ENCODE assay signal across 2 cellular contexts in genomic region chr5:180594311-180595045, GRCh38.
TF ChIP-seq lines count a peak whose summit lies in the region.

No MANE protein-coding gene starts in this region.

TF ChIP-seq in HEK293, 187 proteins besides CTCF, POLR2A, EP300 and RAD21 (continues in another document):
- TF ChIP-seq ZNF2 (tag by site-specific recombination; IDR thresholded peaks at IDR 0.05) (no peak), ZSCAN23 (tag by site-specific recombination; IDR thresholded peaks at IDR 0.05) (no peak), KLF10 (tag by site-specific recombination; IDR thresholded peaks at IDR 0.05) (no peak), ZNF202 (tag by site-specific recombination; IDR thresholded peaks at IDR 0.05; ENCODE audit: borderline replicate concordance) (0 out of 2 replicates have a peak, but pooled peaks have one; percentile 30), ZNF16 (tag by site-specific recombination; IDR thresholded peaks at IDR 0.05; ENCODE audit: low read depth) (no peak), ZNF391 (tag by site-specific recombination; IDR thresholded peaks at IDR 0.05; ENCODE audit: borderline replicate concordance, low read depth) (no peak), ELK4 (IDR thresholded peaks at IDR 0.05; ENCODE audit: borderline replicate concordance, low read depth, low read length) (no peak), KLF1 (tag by site-specific recombination; IDR thresholded peaks at IDR 0.05) (peak; percentile 99), PRDM10 (tag by site-specific recombination; IDR thresholded peaks at IDR 0.05) (no peak), ZSCAN18 (tag by site-specific recombination; IDR thresholded peaks at IDR 0.05) (no peak), OSR2 (tag by site-specific recombination; IDR thresholded peaks at IDR 0.05) (no peak), KLF8 (tag by site-specific recombination; IDR thresholded peaks at IDR 0.05) (peak; percentile 79), ZNF169 (tag by site-specific recombination; IDR thresholded peaks at IDR 0.05) (no peak), HOXC10 (CRISPR knock-in tag; IDR thresholded peaks at IDR 0.05) (no peak), AEBP2 (tag by site-specific recombination; IDR thresholded peaks at IDR 0.05; ENCODE audit: borderline replicate concordance) (no peak), ZNF488 (tag by site-specific recombination; IDR thresholded peaks at IDR 0.05) (0 out of 2 replicates have a peak, but pooled peaks have one; percentile 17)

TF ChIP-seq in K562, 482 proteins besides CTCF, POLR2A, EP300 and RAD21 (continues in another document):
- no peak for TF ChIP-seq CTBP1 (IDR thresholded peaks at IDR 0.05; ENCODE audit: borderline replicate concordance)
- TF ChIP-seq NCOA4 (IDR thresholded peaks at IDR 0.05; ENCODE audit: partially characterized antibody), result no peak
- TF ChIP-seq E4F1 (CRISPR knock-in tag; IDR thresholded peaks at IDR 0.05; ENCODE audit: borderline replicate concordance), result no peak
- TF ChIP-seq ZNF217 (CRISPR knock-in tag; IDR thresholded peaks at IDR 0.05), result no peak
- peak; percentile 67 for TF ChIP-seq ARID1B (IDR thresholded peaks at IDR 0.05)
- no peak for TF ChIP-seq HES1 (IDR thresholded peaks at IDR 0.05; ENCODE audit: low read depth)
- no peak for TF ChIP-seq MAFK (IDR thresholded peaks at IDR 0.05; ENCODE audit: low read length)
- no peak for TF ChIP-seq MBD2 (IDR thresholded peaks at IDR 0.05; ENCODE audit: borderline replicate concordance, low read depth)
- TF ChIP-seq CBFA2T2 (conservative IDR thresholded peaks at IDR 0.05), result peak; percentile 36
- TF ChIP-seq DACH1 (IDR thresholded peaks at IDR 0.05; ENCODE audit: partially characterized antibody), result no peak
- TF ChIP-seq ZZZ3 (IDR thresholded peaks at IDR 0.05), result no peak
- no peak for TF ChIP-seq ZNF121 (CRISPR knock-in tag; conservative IDR thresholded peaks at IDR 0.05)
- peak; percentile 80 for TF ChIP-seq SMARCA5 (IDR thresholded peaks at IDR 0.05)
- TF ChIP-seq MECOM (CRISPR knock-in tag; IDR thresholded peaks at IDR 0.05), result no peak
- no peak for TF ChIP-seq ELF4 (CRISPR knock-in tag; IDR thresholded peaks at IDR 0.05)
- no peak for TF ChIP-seq ZNF740 (CRISPR knock-in tag; IDR thresholded peaks at IDR 0.05)
- TF ChIP-seq ZNF740 (tag; IDR thresholded peaks at IDR 0.05), result no peak
- no peak for TF ChIP-seq KDM1A (IDR thresholded peaks at IDR 0.05)
- TF ChIP-seq TRIM24 (IDR thresholded peaks at IDR 0.05), result peak; percentile 94 to 99
- TF ChIP-seq POLR3A (IDR thresholded peaks at IDR 0.05; ENCODE audit: borderline replicate concordance, extremely low read depth, insufficient read depth, insufficient read length), result no peak
- TF ChIP-seq SMARCE1 (IDR thresholded peaks at IDR 0.05), result 0 out of 2 replicates have a peak, but pooled peaks have one; percentile 40
- peak; percentile 100 for TF ChIP-seq EGR1 (conservative IDR thresholded peaks at IDR 0.05)
- TF ChIP-seq CREB3 (tag; conservative IDR thresholded peaks at IDR 0.05; ENCODE audit: low read depth), result no peak
- 0 out of 2 replicates have a peak, but pooled peaks have one; percentile 32 for TF ChIP-seq THRAP3 (IDR thresholded peaks at IDR 0.05; ENCODE audit: borderline replicate concordance)
- TF ChIP-seq CBFA2T3 (IDR thresholded peaks at IDR 0.05), result peak; percentile 46
- TF ChIP-seq ZNF263 (CRISPR knock-in tag; IDR thresholded peaks at IDR 0.05; ENCODE audit: borderline replicate concordance), result no peak
- no peak; the same call in 1 of the 2 replicates for TF ChIP-seq NBN (IDR thresholded peaks at IDR 0.05; ENCODE audit: low read depth)
- TF ChIP-seq TGIF2 (CRISPR knock-in tag; IDR thresholded peaks at IDR 0.05), result no peak
- TF ChIP-seq UBTF (IDR thresholded peaks at IDR 0.05; ENCODE audit: borderline replicate concordance in 1 of 2, low read depth in 2 of 2, low read length in 2 of 2), result 0 out of 4 replicates have a peak, but pooled peaks of 1 of the 2 experiments have one; percentile 45
- TF ChIP-seq ZBTB33 (CRISPR knock-in tag; IDR thresholded peaks at IDR 0.05), result no peak
- TF ChIP-seq ZFP36 (IDR thresholded peaks at IDR 0.05; ENCODE audit: low read depth, low read length, partially characterized antibody), result no peak
- TF ChIP-seq HDAC1 (IDR thresholded peaks at IDR 0.05), result peak in 1 of 2 experiments; percentile 72; a peak in 2 of 4 replicates
- peak; percentile 64 for TF ChIP-seq USF1 (CRISPR knock-in tag; IDR thresholded peaks at IDR 0.05)
- peak; percentile 91 for TF ChIP-seq TEAD4 (IDR thresholded peaks at IDR 0.05; ENCODE audit: low read length)
- TF ChIP-seq TEAD4 (CRISPR knock-in tag; IDR thresholded peaks at IDR 0.05; ENCODE audit: borderline replicate concordance), result no peak
- no peak for TF ChIP-seq MTF1 (CRISPR knock-in tag; IDR thresholded peaks at IDR 0.05; ENCODE audit: borderline replicate concordance)
- 0 out of 2 replicates have a peak, but pooled peaks have one; percentile 54 for TF ChIP-seq NKRF (IDR thresholded peaks at IDR 0.05; ENCODE audit: borderline replicate concordance)
- TF ChIP-seq ZNF586 (CRISPR knock-in tag; conservative IDR thresholded peaks at IDR 0.05), result no peak
- TF ChIP-seq SMC3 (conservative IDR thresholded peaks at IDR 0.05; ENCODE audit: insufficient read depth, low read depth, low read length), result no peak
- TF ChIP-seq BCOR (IDR thresholded peaks at IDR 0.05), result no peak
- TF ChIP-seq ZBTB2 (IDR thresholded peaks at IDR 0.05), result peak; percentile 61; the same call in 1 of the 2 replicates
- TF ChIP-seq PURB (CRISPR knock-in tag; IDR thresholded peaks at IDR 0.05; ENCODE audit: low read depth), result no peak
- peak; percentile 62; the same call in 1 of the 2 replicates for TF ChIP-seq CC2D1A (IDR thresholded peaks at IDR 0.05)
- 0 out of 4 replicates have a peak, but pooled peaks of 1 of the 2 experiments have one; percentile 35 for TF ChIP-seq MLLT1 (IDR thresholded peaks at IDR 0.05)
- no peak for TF ChIP-seq ZBED1 (IDR thresholded peaks at IDR 0.05)
- TF ChIP-seq RBM39 (optimal IDR thresholded peaks at IDR 0.05; ENCODE audit: low read depth, low read length), result no peak
- 0 out of 2 replicates have a peak, but pooled peaks have one; percentile 32 for TF ChIP-seq TSC22D4 (tag; IDR thresholded peaks at IDR 0.05)
- TF ChIP-seq SMAD3 (CRISPR knock-in tag; conservative IDR thresholded peaks at IDR 0.05), result no peak
